Comparison of ENCODE assay signal across 15 cellular contexts in the genomic region with DNA sequence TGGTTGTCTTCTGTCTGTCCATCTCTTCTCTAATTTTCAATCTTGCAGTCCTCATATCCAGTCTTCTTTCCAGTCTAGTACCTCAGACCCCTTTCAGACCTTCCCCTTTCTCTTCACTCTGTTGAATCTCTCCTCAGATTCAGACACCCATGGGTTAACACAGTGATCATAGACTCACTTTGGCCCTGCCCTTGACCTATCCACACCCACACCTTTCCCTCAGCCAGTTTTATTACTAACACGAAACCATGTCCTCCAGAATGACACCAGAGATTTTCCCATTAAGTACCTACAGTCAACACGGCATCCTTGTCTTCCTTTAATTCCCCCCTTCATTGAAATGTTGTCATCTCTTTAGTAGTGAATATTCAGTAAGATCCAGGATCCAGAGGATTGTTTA.
"Had no signal": no experiment of that assay in that cellular context is flagged by ENCODE, and none has a peak within 500 bp of the region (broad histone marks: within the 10 kb centered on the region; RNA-seq: fewer than 3 reads in every experiment).

No MANE protein-coding gene starts in this region.

- H3K4me3 ChIP-seq: thyroid gland had no signal

- H3K9me3 ChIP-seq: right atrium auricular region, stomach, thyroid gland had no signal

- H3K27ac ChIP-seq: right atrium auricular region, stomach, thyroid gland had no signal

- H3K36me3 ChIP-seq: right atrium auricular region, stomach, thyroid gland had no signal

- H3K27me3 ChIP-seq: right atrium auricular region, stomach, thyroid gland had no signal

- ATAC-seq: left lobe of liver; natural killer cell treated with Interleukin-12 subunit alpha and Interleukin-12 subunit beta and Interleukin-15 and Interleukin-18, amount 100 ng/mL, for 72 hours had no signal

- DNase-seq: activated CD4-positive, alpha-beta T cell treated with anti-CD3 and anti-CD28 coated beads, Interleukin-2, amount 50 U/mL, for 1 hour; activated naive CD4-positive, alpha-beta T cell treated with Interleukin-2 at 50 U/mL for 16 hours; activated T-cell treated with anti-CD3 and anti-CD28 coated beads for 4 hours; aorta; cerebellar nuclear complex; effector memory CD4-positive, alpha-beta T cell; foreskin melanocyte; head of caudate nucleus; posterior cingulate gyrus; stimulated activated CD4-positive, alpha-beta T cell treated with anti-CD3 and anti-CD28 coated beads, Interleukin-1b, Interleukin-23, amount 100 ng/mL, for 48 hours; stomach; thyroid gland had no signal
